Comparison of ENCODE assay signal across 26 cellular contexts in the genomic region with DNA sequence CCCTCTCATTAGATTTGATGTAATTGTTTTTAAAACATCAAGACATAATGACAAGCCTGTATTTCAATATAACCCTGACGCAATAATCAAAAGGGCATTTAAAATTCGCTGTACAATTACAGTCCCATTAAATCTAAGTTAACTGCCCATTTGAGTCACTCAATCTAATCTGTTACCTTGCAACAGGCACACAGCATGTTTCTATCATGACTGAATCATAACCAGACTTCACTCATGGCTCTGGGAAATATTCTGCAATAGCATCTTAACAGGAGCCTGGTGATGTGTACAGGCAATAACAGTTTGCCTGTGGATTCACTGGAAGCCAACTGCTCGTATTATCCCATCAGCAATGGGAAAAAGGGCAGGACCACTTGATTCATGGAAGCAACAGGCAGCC.
DNase-seq lines count a peak whose midpoint lies in the region; ATAC-seq and TF ChIP-seq lines count a peak whose summit lies in the region.
"Had no signal": no experiment of that assay in that cellular context is flagged by ENCODE, and none has a peak within 500 bp of the region (broad histone marks: within the 10 kb centered on the region; RNA-seq: fewer than 3 reads in every experiment).

No MANE protein-coding gene starts in this region.

- H3F3A ChIP-seq in SK-N-SH (replicated peaks; ENCODE audit: insufficient read depth) = no peaks in the 10 kb centered on the region

- peaks cover 10% of the 10 kb centered on the region for H3K9me3 Mint-ChIP-seq in HFFc6
- H3K9me3 Mint-ChIP-seq in activated T-helper 17 cell treated with anti-CD3 and anti-CD28 coated beads, Interleukin-2, amount 50 U/mL, for 72 hours = peaks cover 4% of the 10 kb centered on the region
- H3K9me3 Mint-ChIP-seq: activated T-helper 1 cell treated with anti-CD3 and anti-CD28 coated beads, Interleukin-12 subunit alpha, Interleukin-12 subunit beta, Interleukin-2, Interleukin-4 antibody, amounts not matched to agents 30 ng/mL and 10 ng/mL and 1 ng/mL, durations not matched to agents 14 hours and 24 hours and 36 hours had no signal

- H3K27me3 Mint-ChIP-seq in HFFc6 (ENCODE audit: insufficient read depth) = 0 out of 2 replicates have a peak, but pooled peaks cover 2% of the 10 kb centered on the region
- peaks cover 14% of the 10 kb centered on the region for H3K27me3 Mint-ChIP-seq in activated T-helper 17 cell treated with anti-CD3 and anti-CD28 coated beads, Interleukin-2, amount 50 U/mL, for 72 hours

- no peak overlapping the region for H2AFZ ChIP-seq in SK-N-SH (ENCODE audit: low read depth)
- H2AFZ ChIP-seq: parathyroid adenoma had no signal

- POLR2A ChIA-PET in SK-N-SH (lab: Yijun Ruan, JAX) = no interaction called here
- POLR2A ChIA-PET in RWPE1 (lab: Yijun Ruan, JAX; ENCODE audit: low non-redundant PET) = no interaction called here

- H3K4me2 ChIP-seq in SK-N-SH = no peak overlapping the region

- peaks cover 12% of the 10 kb centered on the region for H3K36me3 Mint-ChIP-seq in HFFc6 (ENCODE audit: low read depth)
- no peaks in the 10 kb centered on the region for H3K36me3 Mint-ChIP-seq in activated T-helper 17 cell treated with anti-CD3 and anti-CD28 coated beads, Interleukin-2, amount 50 U/mL, for 72 hours (ENCODE audit: low read depth)
- H3K36me3 Mint-ChIP-seq: activated naive CD4-positive, alpha-beta T cell treated with anti-CD3 and anti-CD28 coated beads, Interleukin-2, amount 50 U/mL, for 72 hours; naive thymus-derived CD4-positive, alpha-beta T cell had no signal

- peak; percentile 16 for ATAC-seq in foreskin keratinocyte
- no peak for ATAC-seq in omental fat pad (ENCODE audit: low FRiP score)
- ATAC-seq in activated T-helper 17 cell treated with anti-CD3 and anti-CD28 coated beads, Interleukin-2, amount 50 U/mL, for 72 hours (replicated peaks) = no peak
- ATAC-seq: activated naive CD4-positive, alpha-beta T cell treated with anti-CD3 and anti-CD28 coated beads, Interleukin-2, amount 50 U/mL, for 72 hours; GM12878; left colon; naive thymus-derived CD4-positive, alpha-beta T cell; right lobe of liver; stimulated activated naive CD8-positive, alpha-beta T cell treated with anti-CD3 and anti-CD28 coated beads, Interleukin-15, Interleukin-2, amounts not matched to agents 100 U/mL and 50 U/mL, for 24 hours had no signal

- H3K27ac Mint-ChIP-seq in HFFc6 = no peak overlapping the region
- H3K27ac Mint-ChIP-seq in activated T-helper 17 cell treated with anti-CD3 and anti-CD28 coated beads, Interleukin-2, amount 50 U/mL, for 72 hours = no peak overlapping the region
- H3K27ac Mint-ChIP-seq: activated naive CD4-positive, alpha-beta T cell treated with anti-CD3 and anti-CD28 coated beads, Interleukin-2, amount 50 U/mL, for 72 hours; activated T-helper 1 cell treated with anti-CD3 and anti-CD28 coated beads, Interleukin-12 subunit alpha, Interleukin-12 subunit beta, Interleukin-2, Interleukin-4 antibody, amounts not matched to agents 30 ng/mL and 10 ng/mL and 1 ng/mL, durations not matched to agents 14 hours and 24 hours and 36 hours; naive thymus-derived CD4-positive, alpha-beta T cell; WTC11 had no signal

- 28% methylated on average over 3 of the region's 3 CpGs for WGBS in SK-N-SH (ENCODE audit: low lambda C conversion rate)

- H3K4me3 Mint-ChIP-seq in HFFc6 = no peak overlapping the region
- no peak overlapping the region for H3K4me3 Mint-ChIP-seq in activated T-helper 17 cell treated with anti-CD3 and anti-CD28 coated beads, Interleukin-2, amount 50 U/mL, for 72 hours
- H3K4me3 Mint-ChIP-seq: activated T-helper 1 cell treated with anti-CD3 and anti-CD28 coated beads, Interleukin-12 subunit alpha, Interleukin-12 subunit beta, Interleukin-2, Interleukin-4 antibody, amounts not matched to agents 30 ng/mL and 10 ng/mL and 1 ng/mL, durations not matched to agents 14 hours and 24 hours and 36 hours; naive thymus-derived CD4-positive, alpha-beta T cell; WTC11 had no signal

- H3K9me3 ChIP-seq in SK-N-SH = no peaks in the 10 kb centered on the region
- H3K9me3 ChIP-seq: ascending aorta, Caco-2 had no signal

- no peaks in the 10 kb centered on the region for H3K9me2 ChIP-seq in SK-N-SH

- no peaks in the 10 kb centered on the region for H4K20me1 ChIP-seq in SK-N-SH (ENCODE audit: insufficient read depth)
- H4K20me1 ChIP-seq: BLaER1 treated with 17β-estradiol and CSF1 and Interleukin-3, amounts not matched to agents 10 nM and 100 nM had no signal

- H3K79me2 ChIP-seq in SK-N-SH (ENCODE audit: insufficient read depth) = no peaks in the 10 kb centered on the region
- H3K79me2 ChIP-seq: parathyroid adenoma had no signal

- peaks cover 48% of the 10 kb centered on the region for H3K4me1 Mint-ChIP-seq in HFFc6 (ENCODE audit: low read depth)
- no peaks in the 10 kb centered on the region for H3K4me1 Mint-ChIP-seq in activated T-helper 17 cell treated with anti-CD3 and anti-CD28 coated beads, Interleukin-2, amount 50 U/mL, for 72 hours
- H3K4me1 Mint-ChIP-seq: naive thymus-derived CD4-positive, alpha-beta T cell had no signal

- CTCF ChIA-PET in SK-N-SH (lab: Yijun Ruan, JAX) = interaction anchor here (1.1 to 3.3 kb wide), 2 partner anchors 19 to 49 kb away, joined by 3 to 12 read pairs; no protein-coding TSS in a partner anchor
- CTCF ChIA-PET in RWPE1 (lab: Yijun Ruan, JAX) = no interaction called here

- H3K27me3 ChIP-seq in SK-N-SH (ENCODE audit: insufficient read depth) = no peaks in the 10 kb centered on the region
- H3K27me3 ChIP-seq in foreskin keratinocyte = no peaks in the 10 kb centered on the region
- H3K27me3 ChIP-seq: ascending aorta; BLaER1 treated with 17β-estradiol and CSF1 and Interleukin-3, amounts not matched to agents 10 nM and 100 nM; right lobe of liver had no signal

- peak; percentile 88 for DNase-seq in AG09309 (ENCODE audit: low read depth)
- DNase-seq in HFFc6 = peak; percentile 52
- DNase-seq in SK-N-SH = peak; percentile 48
- peak in 1 of 2 donors; percentile 52 for DNase-seq in foreskin keratinocyte
- DNase-seq in RWPE1 (ENCODE audit: low spot score) = no peak
- no peak for DNase-seq in omental fat pad (ENCODE audit: low spot score)
- no peak for DNase-seq in GM13977 (ENCODE audit: low spot score)
- DNase-seq: Caco-2; DMS79 treated with DMSO at 0.1 percent for 48 hours; Kasumi-1; left colon; mesendoderm; naive thymus-derived CD4-positive, alpha-beta T cell; NCI-H1092 treated with DMSO at 0.1 percent for 48 hours; NCI-H2081 treated with DMSO at 0.1 percent for 48 hours; right lobe of liver; stimulated activated naive CD8-positive, alpha-beta T cell treated with anti-CD3 and anti-CD28 coated beads, Interleukin-15, Interleukin-2, amounts not matched to agents 100 U/mL and 50 U/mL, for 24 hours; T1000 had no signal

- in situ Hi-C loops in GM13977 (cut with MboI; ENCODE audit: low pct_unique_long_range_greater_than_20kb, low sequenced_read_pairs, unreplicated experiment) = no loop called here

- no peak overlapping the region for H3K9ac ChIP-seq in SK-N-SH
- H3K9ac ChIP-seq: BLaER1 treated with 17β-estradiol and CSF1 and Interleukin-3, amounts not matched to agents 10 nM and 100 nM; parathyroid adenoma had no signal

- H3K36me3 ChIP-seq in SK-N-SH (replicated peaks in 1 of 2; ENCODE audit: control insufficient read depth in 1 of 2, insufficient read depth in 2 of 2, low read length in 1 of 2) = no peaks in the 10 kb centered on the region
- H3K36me3 ChIP-seq: ascending aorta; BLaER1 treated with 17β-estradiol and CSF1 and Interleukin-3, amounts not matched to agents 10 nM and 100 nM; right lobe of liver had no signal

- TF ChIP-seq RAD21 in SK-N-SH (IDR thresholded peaks at IDR 0.05; ENCODE audit: low read length) = peak; percentile 43

- H3K4me1 ChIP-seq in SK-N-SH (ENCODE audit: control insufficient read depth in 1 of 2, insufficient read depth in 2 of 2, low read depth in 1 of 2, low read length in 1 of 2) = peaks cover 0 to 26% of the 10 kb centered on the region in 2 experiments; a peak in 2 of 4 replicates
- H3K4me1 ChIP-seq in foreskin keratinocyte = peaks cover 2% of the 10 kb centered on the region
- H3K4me1 ChIP-seq: ascending aorta, parathyroid adenoma, right lobe of liver had no signal

- TF ChIP-seq EP300 in SK-N-SH (IDR thresholded peaks at IDR 0.05; ENCODE audit: borderline replicate concordance in 1 of 2, low read depth in 1 of 2, low read length in 1 of 2) = peak in 1 of 2 experiments; percentile 94; a peak in 2 of 4 replicates

- H3K27ac ChIP-seq in SK-N-SH (ENCODE audit: low read depth in 2 of 2, low read length in 1 of 2) (peak overlapping the region in 1 of 2 experiments; percentile 89; a peak in 2 of 4 replicates), foreskin keratinocyte (no peak overlapping the region), RWPE1 (no peak overlapping the region)
- H3K27ac ChIP-seq: ascending aorta; BLaER1 treated with 17β-estradiol and CSF1 and Interleukin-3, amounts not matched to agents 10 nM and 100 nM; parathyroid adenoma; right lobe of liver had no signal

- no peak overlapping the region for H3K4me3 ChIP-seq in AG09309 (ENCODE audit: control insufficient read depth, low read depth, low read length)
- no peak overlapping the region for H3K4me3 ChIP-seq in SK-N-SH (ENCODE audit: low read depth in 2 of 2, low read length in 1 of 2)
- H3K4me3 ChIP-seq: ascending aorta; BLaER1 treated with 17β-estradiol and CSF1 and Interleukin-3, amounts not matched to agents 10 nM and 100 nM; GM12878; right lobe of liver had no signal

- TF ChIP-seq CTCF in AG09309 (IDR thresholded peaks at IDR 0.05; ENCODE audit: control insufficient read depth, insufficient read depth, low read depth, low read length, missing control alignments) (no peak), HFFc6 (IDR thresholded peaks at IDR 0.05) (no peak), SK-N-SH (IDR thresholded peaks at IDR 0.05) (no peak), foreskin keratinocyte (conservative IDR thresholded peaks at IDR 0.05) (no peak), RWPE1 (conservative IDR thresholded peaks at IDR 0.05; ENCODE audit: low read depth) (no peak), omental fat pad (IDR thresholded peaks at IDR 0.05) (no peak), GM13977 (IDR thresholded peaks at IDR 0.05; ENCODE audit: extremely low read depth, insufficient read depth, missing control alignments) (no peak)

TF ChIP-seq in SK-N-SH, 30 proteins besides CTCF, POLR2A, EP300 and RAD21 (continues in another document):
- TF ChIP-seq GATA2 (CRISPR knock-in tag; IDR thresholded peaks at IDR 0.05) = peak; percentile 90
- TF ChIP-seq, protein P1, sequence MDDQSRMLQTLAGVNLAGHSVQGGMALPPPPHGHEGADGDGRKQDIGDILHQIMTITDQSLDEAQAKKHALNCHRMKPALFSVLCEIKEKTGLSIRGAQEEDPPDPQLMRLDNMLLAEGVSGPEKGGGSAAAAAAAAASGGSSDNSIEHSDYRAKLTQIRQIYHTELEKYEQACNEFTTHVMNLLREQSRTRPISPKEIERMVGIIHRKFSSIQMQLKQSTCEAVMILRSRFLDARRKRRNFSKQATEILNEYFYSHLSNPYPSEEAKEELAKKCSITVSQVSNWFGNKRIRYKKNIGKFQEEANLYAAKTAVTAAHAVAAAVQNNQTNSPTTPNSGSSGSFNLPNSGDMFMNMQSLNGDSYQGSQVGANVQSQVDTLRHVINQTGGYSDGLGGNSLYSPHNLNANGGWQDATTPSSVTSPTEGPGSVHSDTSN (IDR thresholded peaks at IDR 0.05) = no peak
- no peak for TF ChIP-seq GABPA (IDR thresholded peaks at IDR 0.05; ENCODE audit: low read depth)
- TF ChIP-seq CHD2 (IDR thresholded peaks at IDR 0.05; ENCODE audit: low read length, partially characterized antibody) = peak; percentile 78
- no peak for TF ChIP-seq YY1 (IDR thresholded peaks at IDR 0.05; ENCODE audit: low read depth)

Comparison
In these comparisons a context has a peak if more than half of its experiments do, and no peak if none do; other contexts are left out.
1. DNase-seq: peak in AG09309 (single experiment), HFFc6 (single experiment) and SK-N-SH (single experiment); none in RWPE1 (single experiment), omental fat pad (single experiment) and GM13977 (single experiment).